Comparison of ENCODE assay signal across 11 cellular contexts in the genomic region with DNA sequence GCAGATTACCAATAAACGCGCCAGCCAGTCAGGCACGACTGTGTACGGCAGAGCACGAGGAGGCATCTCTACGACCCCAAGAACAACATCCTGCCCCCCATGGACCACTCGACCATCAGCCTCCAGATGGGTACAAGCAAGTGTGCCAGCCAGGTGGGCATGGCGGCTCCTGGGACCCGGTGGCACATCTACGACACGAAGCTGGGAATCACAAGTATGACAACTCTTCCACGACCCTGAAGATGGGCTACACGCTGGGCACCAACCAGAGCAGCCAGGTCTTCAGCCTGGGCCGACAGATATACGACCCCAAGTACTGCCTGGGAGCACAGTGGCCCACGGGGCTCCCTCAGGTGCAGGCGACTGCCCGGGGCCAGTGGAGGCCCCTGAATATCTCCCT.
"Had no signal": no experiment of that assay in that cellular context is flagged by ENCODE, and none has a peak within 500 bp of the region (broad histone marks: within the 10 kb centered on the region; RNA-seq: fewer than 3 reads in every experiment).

No MANE protein-coding gene starts in this region.

- H2AFZ ChIP-seq: GM23248, GM23338 had no signal

- H3K4me3 ChIP-seq: GM23248, GM23338, HAP-1 had no signal

- DNase-seq: GM23248, GOT3, H7, H9, HCEC 1CT, HFFc6 had no signal

- H3K4me2 ChIP-seq: GM23338 had no signal

- H3K9me3 ChIP-seq: HAP-1 had no signal

- ATAC-seq: GM23338, HCT116 had no signal

- H3K27ac ChIP-seq: GM23248 had no signal

- H3K36me3 ChIP-seq: HAP-1 had no signal

- H3K9ac ChIP-seq: GM23248 had no signal

- FAIRE-seq: H1, H54 had no signal

- H3K4me1 ChIP-seq: HAP-1 had no signal
